ENCODE assay signal across 8 cellular contexts in genomic region chr11:47768090-47768620, GRCh38. TPM values are rescaled to one million over a fixed set of nuclear protein-coding genes. Genes with fewer than 3 reads are reported as not detected.
A peak's percentile ranks its signal among the peaks of the same experiment; 100 is the strongest.
DNase-seq lines count a peak whose midpoint lies in the region; ATAC-seq and TF ChIP-seq lines count a peak whose summit lies in the region.

No MANE protein-coding gene starts in this region.

- H3K9me3 ChIP-seq in HEK293 (ENCODE audit: control insufficient read depth, insufficient read depth, low read depth, low read length), result no peaks in the 10 kb centered on the region

- no peaks in the 10 kb centered on the region for H3K9me3 Mint-ChIP-seq in natural killer cell treated with Interleukin-12 subunit alpha and Interleukin-12 subunit beta and Interleukin-15 and Interleukin-18, amount 100 ng/mL, for 72 hours
- H3K9me3 Mint-ChIP-seq in type B pancreatic cell, result no peaks in the 10 kb centered on the region

- peaks cover 13% of the 10 kb centered on the region for H3K36me3 Mint-ChIP-seq in natural killer cell treated with Interleukin-12 subunit alpha and Interleukin-12 subunit beta and Interleukin-15 and Interleukin-18, amount 100 ng/mL, for 72 hours
- H3K36me3 Mint-ChIP-seq in type B pancreatic cell, result peaks cover 11% of the 10 kb centered on the region

- peak overlapping the region; percentile 60 for H3K4me3 ChIP-seq in HEK293 (ENCODE audit: low read depth, low read length)

- H3K27ac Mint-ChIP-seq in natural killer cell treated with Interleukin-12 subunit alpha and Interleukin-12 subunit beta and Interleukin-15 and Interleukin-18, amount 100 ng/mL, for 72 hours, result peak overlapping the region; percentile 100
- H3K27ac Mint-ChIP-seq in type B pancreatic cell, result peak overlapping the region; percentile 100

- H3K36me3 ChIP-seq in HEK293 (ENCODE audit: control insufficient read depth in 2 of 2, insufficient read depth in 1 of 2, low read length in 2 of 2), result peaks cover 7 to 21% of the 10 kb centered on the region in 2 experiments; a peak in 2 of 3 replicates

- peaks cover 14 to 21% of the 10 kb centered on the region in 2 donors for H3K4me1 Mint-ChIP-seq in natural killer cell treated with Interleukin-12 subunit alpha and Interleukin-12 subunit beta and Interleukin-15 and Interleukin-18, amount 100 ng/mL, for 72 hours (ENCODE audit: low read depth in 2 of 2)
- peaks cover 9% of the 10 kb centered on the region for H3K4me1 Mint-ChIP-seq in type B pancreatic cell (ENCODE audit: unreplicated experiment)

- H3K4me1 ChIP-seq in HEK293 (ENCODE audit: control insufficient read depth, insufficient read depth, low read length), result no peaks in the 10 kb centered on the region

- POLR2A ChIA-PET in HEK293 (lab: Yijun Ruan, JAX), result interaction anchor here (1.1 kb wide), 1 partner anchor 10 kb away, joined by 4 read pairs; no protein-coding TSS in a partner anchor

- no peaks in the 10 kb centered on the region for H3K27me3 Mint-ChIP-seq in natural killer cell treated with Interleukin-12 subunit alpha and Interleukin-12 subunit beta and Interleukin-15 and Interleukin-18, amount 100 ng/mL, for 72 hours
- no peaks in the 10 kb centered on the region for H3K27me3 Mint-ChIP-seq in type B pancreatic cell

- no peak for ATAC-seq in natural killer cell treated with Interleukin-12 subunit alpha and Interleukin-12 subunit beta and Interleukin-15 and Interleukin-18, amount 100 ng/mL, for 72 hours
- ATAC-seq in HG03342 (IDR thresholded peaks at IDR 0.05; ENCODE audit: unreplicated experiment), result no peak

- peak overlapping the region; percentile 90 for H3K4me3 Mint-ChIP-seq in natural killer cell treated with Interleukin-12 subunit alpha and Interleukin-12 subunit beta and Interleukin-15 and Interleukin-18, amount 100 ng/mL, for 72 hours
- H3K4me3 Mint-ChIP-seq in type B pancreatic cell, result peak overlapping the region; percentile 99

- peak overlapping the region; percentile 91 for H3K27ac ChIP-seq in HEK293 (ENCODE audit: extremely low read depth, low read depth, low read length)

- CTCF ChIA-PET in HEK293 (lab: Yijun Ruan, JAX), result interaction anchor here (0.7 to 1.0 kb wide), 4 partner anchors 10 to 152 kb away, joined by 3 to 6 read pairs (median 3); no protein-coding TSS in a partner anchor

- TF ChIP-seq CTCF in HEK293 (tag by site-specific recombination; IDR thresholded peaks at IDR 0.05) (no peak), type B pancreatic cell (conservative IDR thresholded peaks at IDR 0.05) (peak; percentile 15)

- DNase-seq in AML-193 (lab: John Stamatoyannopoulos, UW) (peak; percentile 34 to 41), NCI-H748 treated with DMSO at 0.1 percent for 48 hours (lab: John Stamatoyannopoulos, UW) (peak; percentile 81), foreskin melanocyte (peak; percentile 75), type B pancreatic cell (ENCODE audit: extremely low spot score, unreplicated experiment) (no peak)
- peak; percentile 19 for DNase-seq in activated effector memory CD4-positive, alpha-beta T cell treated with Interleukin-2 at 50 U/mL for 16 hours
- DNase-seq in natural killer cell treated with Interleukin-12 subunit alpha and Interleukin-12 subunit beta and Interleukin-15 and Interleukin-18, amount 100 ng/mL, for 72 hours (ENCODE audit: low spot score), result no peak

TF ChIP-seq in HEK293, 187 proteins besides CTCF, POLR2A, EP300 and RAD21 (continues in another document):
- peak; percentile 55; the same call in 1 of the 2 replicates for TF ChIP-seq ZBTB44 (tag by site-specific recombination; IDR thresholded peaks at IDR 0.05)
- TF ChIP-seq BCL11B (tag by site-specific recombination; IDR thresholded peaks at IDR 0.05; ENCODE audit: low read depth), result no peak
- TF ChIP-seq ZNF596 (tag by site-specific recombination; IDR thresholded peaks at IDR 0.05), result no peak
- TF ChIP-seq ZNF561 (tag by site-specific recombination; IDR thresholded peaks at IDR 0.05; ENCODE audit: borderline replicate concordance), result no peak
- TF ChIP-seq MYNN (tag by site-specific recombination; IDR thresholded peaks at IDR 0.05; ENCODE audit: borderline replicate concordance), result peak; percentile 67; the same call in 1 of the 2 replicates
- no peak for TF ChIP-seq ZIC2 (tag by site-specific recombination; IDR thresholded peaks at IDR 0.05)
- no peak for TF ChIP-seq ZNF76 (tag by site-specific recombination; IDR thresholded peaks at IDR 0.05; ENCODE audit: borderline replicate concordance, low read depth)
- TF ChIP-seq ZFP69B (tag by site-specific recombination; IDR thresholded peaks at IDR 0.05), result no peak
- TF ChIP-seq KLF8 (tag by site-specific recombination; IDR thresholded peaks at IDR 0.05), result peak; percentile 34; the same call in 1 of the 2 replicates
- TF ChIP-seq ZNF449 (tag by site-specific recombination; IDR thresholded peaks at IDR 0.05), result 0 out of 2 replicates have a peak, but pooled peaks have one; percentile 20
- TF ChIP-seq FEZF1 (tag by site-specific recombination; IDR thresholded peaks at IDR 0.05), result 0 out of 2 replicates have a peak, but pooled peaks have one; percentile 26
- no peak for TF ChIP-seq ZBTB1 (tag by site-specific recombination; IDR thresholded peaks at IDR 0.05)
- no peak for TF ChIP-seq ZNF184 (tag by site-specific recombination; IDR thresholded peaks at IDR 0.05)
- TF ChIP-seq ZSCAN30 (tag by site-specific recombination; IDR thresholded peaks at IDR 0.05), result no peak; the same call in 1 of the 2 replicates
- TF ChIP-seq SCRT2 (tag by site-specific recombination; IDR thresholded peaks at IDR 0.05), result peak; percentile 77
- no peak for TF ChIP-seq YY1 (tag by site-specific recombination; IDR thresholded peaks at IDR 0.05)
- peak; percentile 18; the same call in 1 of the 2 replicates for TF ChIP-seq BCL11A (tag by site-specific recombination; IDR thresholded peaks at IDR 0.05; ENCODE audit: low read depth)
- no peak for TF ChIP-seq HOXA7 (CRISPR knock-in tag; IDR thresholded peaks at IDR 0.05; ENCODE audit: borderline replicate concordance)
- peak; percentile 73 for TF ChIP-seq ZNF24 (tag by site-specific recombination; IDR thresholded peaks at IDR 0.05)
- no peak for TF ChIP-seq OVOL3 (tag by site-specific recombination; IDR thresholded peaks at IDR 0.05)
- no peak for TF ChIP-seq REPIN1 (tag by site-specific recombination; IDR thresholded peaks at IDR 0.05; ENCODE audit: low read depth)
- TF ChIP-seq SP2 (tag by site-specific recombination; IDR thresholded peaks at IDR 0.05), result peak; percentile 66
- TF ChIP-seq ZNF843 (tag by site-specific recombination; IDR thresholded peaks at IDR 0.05), result no peak
- TF ChIP-seq SCRT1 (tag by site-specific recombination; IDR thresholded peaks at IDR 0.05; ENCODE audit: borderline replicate concordance), result no peak
- TF ChIP-seq SP7 (tag by site-specific recombination; IDR thresholded peaks at IDR 0.05), result peak; percentile 51; the same call in 1 of the 2 replicates
- no peak for TF ChIP-seq ZNF639 (tag by site-specific recombination; IDR thresholded peaks at IDR 0.05)
- peak; percentile 93 for TF ChIP-seq IKZF3 (tag by site-specific recombination; IDR thresholded peaks at IDR 0.05)

RNA-seq across cellular contexts. Expression of gene FNBP4, which starts 1.0 kb away (rescaled TPM):
- total RNA-seq in natural killer cell treated with Interleukin-12 subunit alpha and Interleukin-12 subunit beta and Interleukin-15 and Interleukin-18, amount 100 ng/mL, for 72 hours, result 100 to 1,000 TPM; 137 to 246 TPM
- 93.4 and 120 TPM in 2 replicates for total RNA-seq in type B pancreatic cell (ENCODE audit: low replicate concordance)

RNA-seq across cellular contexts. Expression of gene AGBL2, which starts 53.0 kb away (rescaled TPM):
- total RNA-seq in natural killer cell treated with Interleukin-12 subunit alpha and Interleukin-12 subunit beta and Interleukin-15 and Interleukin-18, amount 100 ng/mL, for 72 hours, result 1 to 10 TPM; 2.4 to 2.7 TPM
- total RNA-seq in type B pancreatic cell (ENCODE audit: low replicate concordance), result 5.8 and 5.9 TPM in 2 replicates

Comparison
In these comparisons a context has a peak if more than half of its experiments do, and no peak if none do; other contexts are left out.
1. DNase-seq: peak in AML-193 (2 of 2), NCI-H748 treated with DMSO at 0.1 percent for 48 hours (single experiment), activated effector memory CD4-positive, alpha-beta T cell treated with Interleukin-2 at 50 U/mL for 16 hours (single experiment) and foreskin melanocyte (single experiment); none in natural killer cell treated with Interleukin-12 subunit alpha and Interleukin-12 subunit beta and Interleukin-15 and Interleukin-18, amount 100 ng/mL, for 72 hours (single experiment) and type B pancreatic cell (single experiment).